ENCODE assay signal across 12 cellular contexts in genomic region chr20:41064377-41064776, GRCh38. TPM values are rescaled to one million over a fixed set of nuclear protein-coding genes. Genes with fewer than 3 reads are reported as not detected.
DNase-seq lines count a peak whose midpoint lies in the region; ATAC-seq and TF ChIP-seq lines count a peak whose summit lies in the region.
"Had no signal": no experiment of that assay in that cellular context is flagged by ENCODE, and none has a peak within 500 bp of the region (broad histone marks: within the 10 kb centered on the region; RNA-seq: fewer than 3 reads in every experiment).

No MANE protein-coding gene starts in this region.

- DNase-seq in endothelial cell (ENCODE audit: low spot score) (no peak), amniotic stem cell (lab: John Stamatoyannopoulos, UW) (no peak), NCI-H2107 (lab: John Stamatoyannopoulos, UW) (no peak)
- DNase-seq in T-helper 2 cell treated with Interferon-gamma antibody and Interleukin-4, amounts not matched to agents 5 μg/mL and 100 μg/mL, for 36 hours (ENCODE audit: low spot score) = no peak
- DNase-seq: activated naive CD8-positive, alpha-beta T cell treated with anti-CD3 and anti-CD28 coated beads, Interleukin-2, amount 10 ng/mL, durations not matched to agents 7 days and 5 days; Caco-2; immature natural killer cell; stimulated activated CD4-positive, alpha-beta T cell treated with anti-CD3 and anti-CD28 coated beads, Interleukin-4, amount 100 ng/mL, for 4 hours; T-helper 2 cell had no signal

- H3K9me3 Mint-ChIP-seq in endothelial cell (ENCODE audit: unreplicated experiment) = no peaks in the 10 kb centered on the region
- H3K9me3 Mint-ChIP-seq in T-helper 2 cell treated with Interferon-gamma antibody and Interleukin-4, amounts not matched to agents 5 μg/mL and 100 μg/mL, for 36 hours = peaks cover 3% of the 10 kb centered on the region
- H3K9me3 Mint-ChIP-seq: immature natural killer cell had no signal

- H3K4me3 Mint-ChIP-seq in endothelial cell (ENCODE audit: unreplicated experiment) = peak overlapping the region; percentile 11
- no peak overlapping the region for H3K4me3 Mint-ChIP-seq in T-helper 2 cell treated with Interferon-gamma antibody and Interleukin-4, amounts not matched to agents 5 μg/mL and 100 μg/mL, for 36 hours
- H3K4me3 Mint-ChIP-seq: activated naive CD8-positive, alpha-beta T cell treated with anti-CD3 and anti-CD28 coated beads, Interleukin-2, amount 10 ng/mL, durations not matched to agents 7 days and 5 days; immature natural killer cell had no signal

- TF ChIP-seq CTCF in endothelial cell (IDR thresholded peaks at IDR 0.05; ENCODE audit: unreplicated experiment) = no peak

- no peak overlapping the region for H3K27ac Mint-ChIP-seq in endothelial cell (ENCODE audit: unreplicated experiment)
- H3K27ac Mint-ChIP-seq in T-helper 2 cell treated with Interferon-gamma antibody and Interleukin-4, amounts not matched to agents 5 μg/mL and 100 μg/mL, for 36 hours = no peak overlapping the region
- H3K27ac Mint-ChIP-seq: activated naive CD8-positive, alpha-beta T cell treated with anti-CD3 and anti-CD28 coated beads, Interleukin-2, amount 10 ng/mL, durations not matched to agents 7 days and 5 days had no signal

- peak; percentile 58 for ATAC-seq in GM18867 (IDR thresholded peaks at IDR 0.05; ENCODE audit: unreplicated experiment)
- peak; percentile 87 for ATAC-seq in GM21423 (IDR thresholded peaks at IDR 0.05; ENCODE audit: unreplicated experiment)
- ATAC-seq in HG03108 (IDR thresholded peaks at IDR 0.05; ENCODE audit: unreplicated experiment) = peak; percentile 61

- H3K27me3 Mint-ChIP-seq in endothelial cell (ENCODE audit: unreplicated experiment) = no peaks in the 10 kb centered on the region
- no peaks in the 10 kb centered on the region for H3K27me3 Mint-ChIP-seq in T-helper 2 cell treated with Interferon-gamma antibody and Interleukin-4, amounts not matched to agents 5 μg/mL and 100 μg/mL, for 36 hours (ENCODE audit: low read depth)
- H3K27me3 Mint-ChIP-seq: activated naive CD8-positive, alpha-beta T cell treated with anti-CD3 and anti-CD28 coated beads, Interleukin-2, amount 10 ng/mL, durations not matched to agents 7 days and 5 days had no signal

- H3K36me3 Mint-ChIP-seq in endothelial cell (ENCODE audit: low read depth, unreplicated experiment) = peaks cover 16% of the 10 kb centered on the region
- H3K36me3 Mint-ChIP-seq in T-helper 2 cell treated with Interferon-gamma antibody and Interleukin-4, amounts not matched to agents 5 μg/mL and 100 μg/mL, for 36 hours (ENCODE audit: low read depth) = peaks cover 54% of the 10 kb centered on the region

- H3K4me1 Mint-ChIP-seq in endothelial cell (ENCODE audit: unreplicated experiment) = peaks cover 1% of the 10 kb centered on the region
- peaks cover 28% of the 10 kb centered on the region for H3K4me1 Mint-ChIP-seq in T-helper 2 cell treated with Interferon-gamma antibody and Interleukin-4, amounts not matched to agents 5 μg/mL and 100 μg/mL, for 36 hours (ENCODE audit: low read depth)

RNA-seq across cellular contexts. Expression of gene TOP1, which starts 35.8 kb away (rescaled TPM):
- 72.7 TPM for total RNA-seq in endothelial cell (ENCODE audit: unreplicated experiment)
